8 cellular contexts compared by ENCODE assay signal in the genomic region with DNA sequence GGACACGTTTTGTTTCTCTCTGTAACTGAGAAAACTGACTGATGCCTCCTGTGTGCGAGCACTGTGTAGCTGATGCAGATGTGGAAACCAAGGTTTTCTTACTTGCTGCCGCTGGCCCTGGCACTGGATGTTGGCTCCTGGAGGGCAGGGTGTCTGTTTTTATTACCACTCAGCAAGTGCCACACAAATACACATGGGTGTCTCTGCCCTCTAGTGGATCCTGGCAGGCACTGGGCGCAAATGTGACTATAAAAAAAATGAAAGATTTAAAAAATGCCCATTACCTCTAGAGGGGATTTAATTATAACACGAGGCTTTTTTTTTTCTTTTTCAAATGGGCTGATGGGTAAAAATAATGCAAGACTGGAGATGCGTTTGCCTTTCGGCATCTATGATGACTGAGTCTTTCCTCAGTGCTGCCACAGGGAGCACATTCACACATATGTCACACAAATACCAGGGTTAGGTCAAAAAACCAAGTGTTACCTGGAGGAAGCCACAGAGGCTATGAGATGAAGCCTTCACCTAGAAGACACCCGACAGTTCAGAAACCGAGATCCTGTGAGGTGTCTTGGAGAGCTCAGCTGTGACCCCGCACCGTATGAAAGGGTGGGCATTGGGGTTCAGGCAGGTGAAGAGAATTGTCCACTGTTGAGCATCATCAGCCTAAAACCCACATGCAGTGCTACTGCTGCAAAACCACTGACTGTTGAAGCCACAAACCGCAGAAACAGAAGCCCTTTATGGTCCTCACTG. TPM values are rescaled to one million over a fixed set of nuclear protein-coding genes. Genes with fewer than 3 reads are reported as not detected.
DNase-seq lines count a peak whose midpoint lies in the region; ATAC-seq and TF ChIP-seq lines count a peak whose summit lies in the region.

No MANE protein-coding gene starts in this region.

- no peak for TF ChIP-seq POLR2A in IMR-90 (IDR thresholded peaks at IDR 0.05; ENCODE audit: low read depth, low read length)
- TF ChIP-seq POLR2A in adrenal gland (IDR thresholded peaks at IDR 0.05), result no peak

- no peak overlapping the region for H3K18ac ChIP-seq in IMR-90 (ENCODE audit: low read depth, low read length)

- dilution Hi-C loops in IMR-90 (cut with HindIII; ENCODE audit: low sequenced_read_pairs, unreplicated experiment), result no loop called here

- H3K36me3 Mint-ChIP-seq in stimulated activated naive B cell treated with anti-CD40 and anti-IgM and Interleukin-4, amounts not matched to agents 10 μg/mL and 1 μg/mL and 100 μg/mL, for 72 hours, result peaks cover 0 to 3% of the 10 kb centered on the region in 2 donors

- in situ Hi-C loops in IMR-90 (cut with MboI; ENCODE audit: low sequenced_read_pairs), result no loop called here

- no peak overlapping the region for H3K56ac ChIP-seq in IMR-90 (ENCODE audit: extremely low read depth, insufficient read depth, low read length)

- TF ChIP-seq RAD21 in IMR-90 (IDR thresholded peaks at IDR 0.05; ENCODE audit: low read length), result peak; percentile 62

- no peak overlapping the region for H3K27ac Mint-ChIP-seq in stimulated activated naive B cell treated with anti-CD40 and anti-IgM and Interleukin-4, amounts not matched to agents 10 μg/mL and 1 μg/mL and 100 μg/mL, for 72 hours

- WGBS in IMR-90 (ENCODE audit: extremely low coverage in 2 of 2, insufficient read length in 1 of 2), 2 experiments, result no CpG with 5 or more reads among the region's 12 CpGs
- 36 to 44% (median 43%) methylated on average over 12 of the region's 12 CpGs for WGBS in adrenal gland, 4 donors

- intact Hi-C loops in IMR-90 (cut with micrococcal nuclease) (loop anchor here (1.0 kb wide), 1 partner anchor 21 kb away; no protein-coding TSS in a partner anchor), adrenal gland (cut with DNase I) (no loop called here)

- H3K4me2 ChIP-seq in IMR-90 (ENCODE audit: low read depth, low read length), result no peak overlapping the region

- no peak overlapping the region for H3K4ac ChIP-seq in IMR-90 (ENCODE audit: low read depth, low read length)

- H3K9ac ChIP-seq in IMR-90 (ENCODE audit: low read depth, low read length), result no peak overlapping the region

- H3K4me1 ChIP-seq in IMR-90 (ENCODE audit: control insufficient read depth, insufficient read depth, low read length) (no peaks in the 10 kb centered on the region), adrenal gland (replicated peaks in 1 of 2) (no peaks in the 10 kb centered on the region)

- H3K36me3 ChIP-seq in IMR-90 (ENCODE audit: control insufficient read depth, insufficient read depth, low read length), result no peaks in the 10 kb centered on the region
- no peaks in the 10 kb centered on the region for H3K36me3 ChIP-seq in adrenal gland (replicated peaks in 1 of 2)

- peak; percentile 61 for TF ChIP-seq CTCF in IMR-90 (conservative IDR thresholded peaks at IDR 0.05; ENCODE audit: low read depth, low read length)
- peak; percentile 85 for TF ChIP-seq CTCF in RWPE1 (conservative IDR thresholded peaks at IDR 0.05; ENCODE audit: low read depth)
- peak; percentile 51 to 70 (median 60) for TF ChIP-seq CTCF in adrenal gland (IDR thresholded peaks at IDR 0.05)

- H3K79me1 ChIP-seq in IMR-90 (ENCODE audit: low read depth in 1 of 2, low read length in 2 of 2), result no peaks in the 10 kb centered on the region

- no peak overlapping the region for H3K27ac ChIP-seq in IMR-90 (ENCODE audit: insufficient read depth, low read length)
- H3K27ac ChIP-seq in RWPE1, result no peak overlapping the region
- H3K27ac ChIP-seq in adrenal gland, result no peak overlapping the region

- no peak overlapping the region for H2BK15ac ChIP-seq in IMR-90 (ENCODE audit: low read depth, low read length)

- H4K91ac ChIP-seq in IMR-90 (ENCODE audit: insufficient read depth, low read depth, low read length), result no peak overlapping the region

- peak; percentile 35; the same call in 1 of the 2 replicates for ATAC-seq in IMR-90 (ENCODE audit: low read depth)
- peak; percentile 46 to 56 for ATAC-seq in stimulated activated naive B cell treated with anti-CD40 and anti-IgM and Interleukin-4, amounts not matched to agents 10 μg/mL and 1 μg/mL and 100 μg/mL, for 72 hours (replicated peaks)
- no peak for ATAC-seq in GM18870 (IDR thresholded peaks at IDR 0.05; ENCODE audit: unreplicated experiment)

- H4K8ac ChIP-seq in IMR-90 (ENCODE audit: low read depth in 2 of 2, low read length in 2 of 2), result no peak overlapping the region

- H3K27me3 Mint-ChIP-seq in stimulated activated naive B cell treated with anti-CD40 and anti-IgM and Interleukin-4, amounts not matched to agents 10 μg/mL and 1 μg/mL and 100 μg/mL, for 72 hours, result no peaks in the 10 kb centered on the region

- no peak overlapping the region for H4K5ac ChIP-seq in IMR-90 (ENCODE audit: low read depth, low read length)

- H3K23ac ChIP-seq in IMR-90 (ENCODE audit: low read depth, low read length), result no peak overlapping the region

- peaks cover 2% of the 10 kb centered on the region; the same call in 1 of the 2 replicates for H3K27me3 ChIP-seq in IMR-90 (ENCODE audit: control insufficient read depth, insufficient read depth, low read length)
- no peaks in the 10 kb centered on the region for H3K27me3 ChIP-seq in adrenal gland

- H3K4me1 Mint-ChIP-seq in stimulated activated naive B cell treated with anti-CD40 and anti-IgM and Interleukin-4, amounts not matched to agents 10 μg/mL and 1 μg/mL and 100 μg/mL, for 72 hours, result peaks cover 2 to 15% of the 10 kb centered on the region in 2 donors

- H3K14ac ChIP-seq in IMR-90 (replicated peaks; ENCODE audit: low read depth, low read length), result no peak overlapping the region

- no TSS peak for BruUV-seq in IMR-90 (replicated peaks; lab: Mats Ljungman, UMichigan)

- no peak overlapping the region for H2BK5ac ChIP-seq in IMR-90 (ENCODE audit: low read depth, low read length, poor library complexity, severe bottlenecking)

- H3K9me1 ChIP-seq in IMR-90 (ENCODE audit: insufficient read depth, low read length), result no peaks in the 10 kb centered on the region

- no peak overlapping the region for H3K4me3 ChIP-seq in IMR-90 (ENCODE audit: insufficient read depth, low read depth, low read length)
- no peak overlapping the region for H3K4me3 ChIP-seq in adrenal gland

- CTCF ChIA-PET in IMR-90 (lab: Yijun Ruan, JAX) (interaction anchor here (0.7 to 1.0 kb wide), 2 partner anchors 10 to 37 kb away, joined by 3 read pairs; no protein-coding TSS in a partner anchor), RWPE1 (lab: Yijun Ruan, JAX) (interaction anchor here (0.7 kb wide), 1 partner anchor 15 kb away, joined by 3 read pairs; no protein-coding TSS in a partner anchor)

- POLR2A ChIA-PET in IMR-90 (lab: Charles Lee; ENCODE audit: unreplicated experiment) (no interaction called here), RWPE1 (lab: Yijun Ruan, JAX; ENCODE audit: low non-redundant PET) (no interaction called here)

- DNase-seq in DMS 273 (lab: John Stamatoyannopoulos, UW; ENCODE audit: unreplicated experiment) (peak; percentile 71), IMR-90 (peak; percentile 30), RWPE1 (ENCODE audit: low spot score) (peak; percentile 34), adrenal gland (peak in 6 of 7 donors; percentile 54 to 71 (median 60)), iris pigment epithelial cell (ENCODE audit: low read depth) (peak; percentile 26), occipital lobe (lab: John Stamatoyannopoulos, UW) (no peak)
- no peak for DNase-seq in stimulated activated naive B cell treated with anti-CD40 and anti-IgM and Interleukin-4, amounts not matched to agents 10 μg/mL and 1 μg/mL and 100 μg/mL, for 72 hours

- H2AK9ac ChIP-seq in IMR-90 (replicated peaks; ENCODE audit: low read depth, low read length, poor library complexity), result no peak overlapping the region

- H2AK5ac ChIP-seq in IMR-90 (ENCODE audit: low read depth, low read length), result 0 out of 2 replicates have a peak overlapping the region, but pooled peaks have one; percentile 21

- H2BK120ac ChIP-seq in IMR-90 (ENCODE audit: low read depth, low read length), result no peak overlapping the region

- H3K9me3 Mint-ChIP-seq in stimulated activated naive B cell treated with anti-CD40 and anti-IgM and Interleukin-4, amounts not matched to agents 10 μg/mL and 1 μg/mL and 100 μg/mL, for 72 hours, result no peaks in the 10 kb centered on the region

- H2BK20ac ChIP-seq in IMR-90 (ENCODE audit: low read depth, low read length), result no peak overlapping the region

- no peak overlapping the region for H2AFZ ChIP-seq in IMR-90 (replicated peaks; ENCODE audit: low read length, poor library complexity)

- H4K20me1 ChIP-seq in IMR-90 (ENCODE audit: insufficient read depth, low read length), result no peaks in the 10 kb centered on the region

- H3K9me3 ChIP-seq in IMR-90 (ENCODE audit: control insufficient read depth, insufficient read depth, low read length) (no peaks in the 10 kb centered on the region; the same call in 1 of the 2 replicates), adrenal gland (replicated peaks in 1 of 3) (no peaks in the 10 kb centered on the region)

- no peak overlapping the region for H3K4me3 Mint-ChIP-seq in stimulated activated naive B cell treated with anti-CD40 and anti-IgM and Interleukin-4, amounts not matched to agents 10 μg/mL and 1 μg/mL and 100 μg/mL, for 72 hours

TF ChIP-seq in IMR-90, 13 proteins besides CTCF, POLR2A, EP300 and RAD21:
- TF ChIP-seq MAFK (IDR thresholded peaks at IDR 0.05; ENCODE audit: low read depth, low read length) (no peak), SMC3 (IDR thresholded peaks at IDR 0.05; ENCODE audit: low read depth, low read length) (peak; percentile 45; the same call in 1 of the 2 replicates)
TF ChIP-seq in IMR-90: peak in this region for 1.

RNA-seq across cellular contexts. Expression of a gene that starts 25.7 kb away (rescaled TPM):
- 13.3 and 16.4 TPM in 2 replicates for total RNA-seq in IMR-90 (2012; rRNA removed)
- 32.7 and 33.8 TPM in 2 replicates for polyA plus RNA-seq in IMR-90 (2012; rRNA removed)
- polyA plus RNA-seq in IMR-90 (2012; cell fraction: cytosol; rRNA removed), result 25.1 and 35.4 TPM in 2 replicates
- 12.0 and 20.6 TPM in 2 replicates for polyA plus RNA-seq in IMR-90 (2012; cell fraction: nucleus; rRNA removed; ENCODE audit: low replicate concordance)
- total RNA-seq in adrenal gland, result 10 to 100 TPM in 7 of 8 donors, 1 to 10 TPM in 1; 7.4 to 23.9 (median 19.8) TPM
- polyA plus RNA-seq in adrenal gland, result 10 to 100 TPM in 1 of 3 donors, 1 to 10 TPM in 2; 3.8 to 22.8 (median 4.2) TPM
- 7.8 TPM for total RNA-seq in occipital lobe

RNA-seq across cellular contexts. Expression of a gene that starts 58.6 kb away (rescaled TPM):
- 11.7 and 17.5 TPM in 2 replicates for total RNA-seq in IMR-90 (2012; rRNA removed)
- polyA plus RNA-seq in IMR-90 (2012; rRNA removed), result 47.2 and 51.6 TPM in 2 replicates
- polyA plus RNA-seq in IMR-90 (2012; cell fraction: cytosol; rRNA removed), result 16.1 and 25.1 TPM in 2 replicates
- 42.5 and 154 TPM in 2 replicates for polyA plus RNA-seq in IMR-90 (2012; cell fraction: nucleus; rRNA removed; ENCODE audit: low replicate concordance)
- total RNA-seq in adrenal gland, result 10 to 100 TPM; 27.5 to 46.8 (median 37.7) TPM
- polyA plus RNA-seq in adrenal gland, result 100 to 1,000 TPM in 1 of 3 donors, 10 to 100 TPM in 2; 47.5 to 130 (median 78.6) TPM
- 53.0 TPM for total RNA-seq in occipital lobe

Comparison
In these comparisons a context has a peak if more than half of its experiments do, and no peak if none do; other contexts are left out.
1. DNase-seq: peak in DMS 273 (single experiment), IMR-90 (single experiment), RWPE1 (single experiment), adrenal gland (6 of 7) and iris pigment epithelial cell (single experiment); none in stimulated activated naive B cell treated with anti-CD40 and anti-IgM and Interleukin-4, amounts not matched to agents 10 μg/mL and 1 μg/mL and 100 μg/mL, for 72 hours (single experiment) and occipital lobe (single experiment).
2. Peak in every context shown above with its lines, with median percentiles within 50 percentile points of each other: CTCF ChIP-seq.